In genomic region chr2:233342301-233342700, GRCh38 we compare ENCODE assay signal across 32 cellular contexts. TPM values are rescaled to one million over a fixed set of nuclear protein-coding genes. Genes with fewer than 3 reads are reported as not detected.
DNase-seq lines count a peak whose midpoint lies in the region; ATAC-seq and TF ChIP-seq lines count a peak whose summit lies in the region.
"Had no signal": no experiment of that assay in that cellular context is flagged by ENCODE, and none has a peak within 500 bp of the region (broad histone marks: within the 10 kb centered on the region; RNA-seq: fewer than 3 reads in every experiment).

No MANE protein-coding gene starts in this region.

- no peaks in the 10 kb centered on the region for H3K36me3 Mint-ChIP-seq in activated naive CD8-positive, alpha-beta T cell treated with anti-CD3 and anti-CD28 coated beads, Interleukin-2, amount 10 ng/mL, durations not matched to agents 7 days and 5 days
- H3K36me3 Mint-ChIP-seq in activated naive CD8-positive, alpha-beta T cell treated with anti-CD3 and anti-CD28 coated beads for 36 hours, result no peaks in the 10 kb centered on the region
- no peaks in the 10 kb centered on the region for H3K36me3 Mint-ChIP-seq in chondrocyte (ENCODE audit: low read depth)

- H3K27me3 ChIP-seq in MM.1S (replicated peaks; ENCODE audit: insufficient read depth, low read length) (no peaks in the 10 kb centered on the region), Peyer's patch (no peaks in the 10 kb centered on the region)
- H3K27me3 ChIP-seq: BE2C had no signal

- H3K4me1 ChIP-seq in MM.1S (ENCODE audit: low read length) (no peaks in the 10 kb centered on the region), Peyer's patch (no peaks in the 10 kb centered on the region)
- H3K4me1 ChIP-seq: HAP-1, SJSA1 had no signal

- ATAC-seq in activated naive CD8-positive, alpha-beta T cell treated with anti-CD3 and anti-CD28 coated beads, Interleukin-2, amount 10 ng/mL, durations not matched to agents 7 days and 5 days (ENCODE audit: low read depth), result no peak
- ATAC-seq: PC-3 had no signal

- no peaks in the 10 kb centered on the region for H3F3A ChIP-seq in MM.1S (ENCODE audit: insufficient read depth, low read length)

- H3K4me3 Mint-ChIP-seq in activated naive CD8-positive, alpha-beta T cell treated with anti-CD3 and anti-CD28 coated beads, Interleukin-2, amount 10 ng/mL, durations not matched to agents 7 days and 5 days, result no peak overlapping the region
- H3K4me3 Mint-ChIP-seq in activated naive CD8-positive, alpha-beta T cell treated with anti-CD3 and anti-CD28 coated beads for 36 hours, result no peak overlapping the region
- H3K4me3 Mint-ChIP-seq in chondrocyte (ENCODE audit: unreplicated experiment), result no peak overlapping the region
- H3K4me3 Mint-ChIP-seq: HFFc6 had no signal

- H3K36me3 ChIP-seq in MM.1S (replicated peaks; ENCODE audit: insufficient read depth, low read length) (no peaks in the 10 kb centered on the region), Peyer's patch (no peaks in the 10 kb centered on the region)
- H3K36me3 ChIP-seq: BE2C, HAP-1, SJSA1 had no signal

- peaks cover 6% of the 10 kb centered on the region for H3K27me3 Mint-ChIP-seq in activated naive CD8-positive, alpha-beta T cell treated with anti-CD3 and anti-CD28 coated beads, Interleukin-2, amount 10 ng/mL, durations not matched to agents 7 days and 5 days
- H3K27me3 Mint-ChIP-seq in activated naive CD8-positive, alpha-beta T cell treated with anti-CD3 and anti-CD28 coated beads for 36 hours, result no peaks in the 10 kb centered on the region
- peaks cover 6% of the 10 kb centered on the region for H3K27me3 Mint-ChIP-seq in chondrocyte (ENCODE audit: low read depth)

- H3K9me3 Mint-ChIP-seq in activated naive CD8-positive, alpha-beta T cell treated with anti-CD3 and anti-CD28 coated beads, Interleukin-2, amount 10 ng/mL, durations not matched to agents 7 days and 5 days, result no peaks in the 10 kb centered on the region
- no peaks in the 10 kb centered on the region for H3K9me3 Mint-ChIP-seq in activated naive CD8-positive, alpha-beta T cell treated with anti-CD3 and anti-CD28 coated beads for 36 hours
- no peaks in the 10 kb centered on the region for H3K9me3 Mint-ChIP-seq in chondrocyte (ENCODE audit: low read depth)
- H3K9me3 Mint-ChIP-seq: HFFc6 had no signal

- H3K27ac Mint-ChIP-seq in activated naive CD8-positive, alpha-beta T cell treated with anti-CD3 and anti-CD28 coated beads, Interleukin-2, amount 10 ng/mL, durations not matched to agents 7 days and 5 days, result no peak overlapping the region
- no peak overlapping the region for H3K27ac Mint-ChIP-seq in activated naive CD8-positive, alpha-beta T cell treated with anti-CD3 and anti-CD28 coated beads for 36 hours
- H3K27ac Mint-ChIP-seq in chondrocyte (ENCODE audit: unreplicated experiment), result no peak overlapping the region
- H3K27ac Mint-ChIP-seq: HFFc6 had no signal

- H3K9ac ChIP-seq in MM.1S (ENCODE audit: low read length), result no peak overlapping the region

- H3K79me2 ChIP-seq in MM.1S (ENCODE audit: low read length), result no peaks in the 10 kb centered on the region

- TF ChIP-seq CTCF in chondrocyte (IDR thresholded peaks at IDR 0.05), result no peak
- TF ChIP-seq CTCF in MM.1S (IDR thresholded peaks at IDR 0.05; ENCODE audit: low read length), result no peak
- TF ChIP-seq CTCF in Peyer's patch (IDR thresholded peaks at IDR 0.05), result no peak

- peaks cover 11% of the 10 kb centered on the region for H3K4me1 Mint-ChIP-seq in activated naive CD8-positive, alpha-beta T cell treated with anti-CD3 and anti-CD28 coated beads, Interleukin-2, amount 10 ng/mL, durations not matched to agents 7 days and 5 days
- peaks cover 12% of the 10 kb centered on the region for H3K4me1 Mint-ChIP-seq in activated naive CD8-positive, alpha-beta T cell treated with anti-CD3 and anti-CD28 coated beads for 36 hours
- H3K4me1 Mint-ChIP-seq in chondrocyte (ENCODE audit: low read depth), result no peaks in the 10 kb centered on the region

- no peaks in the 10 kb centered on the region for H3K9me2 ChIP-seq in MM.1S (replicated peaks; ENCODE audit: insufficient read depth, low read length)

- no peak for TF ChIP-seq POLR2A in Peyer's patch (IDR thresholded peaks at IDR 0.05)

- H3K4me3 ChIP-seq in MM.1S (ENCODE audit: low read length) (no peak overlapping the region), Peyer's patch (no peak overlapping the region)
- H3K4me3 ChIP-seq: HAP-1, SJSA1 had no signal

- H3K9me3 ChIP-seq in MM.1S (replicated peaks; ENCODE audit: insufficient read depth, low read length) (no peaks in the 10 kb centered on the region), Peyer's patch (no peaks in the 10 kb centered on the region)
- H3K9me3 ChIP-seq: BE2C, HAP-1, SJSA1 had no signal

- peak; percentile 3 for DNase-seq in activated naive CD8-positive, alpha-beta T cell treated with anti-CD3 and anti-CD28 coated beads, Interleukin-2, amount 10 ng/mL, durations not matched to agents 7 days and 5 days
- no peak for DNase-seq in activated naive CD8-positive, alpha-beta T cell treated with anti-CD3 and anti-CD28 coated beads for 36 hours
- DNase-seq in NCI-H524 treated with DMSO at 0.1 percent for 48 hours (lab: John Stamatoyannopoulos, UW) (peak; percentile 43), chondrocyte (ENCODE audit: low spot score) (peak; percentile 18), MM.1S (no peak), Peyer's patch (no peak)
- DNase-seq in activated CD4-positive, alpha-beta T cell treated with anti-CD3 and anti-CD28 coated beads for 4 hours, result no peak
- no peak for DNase-seq in stimulated activated CD4-positive, alpha-beta T cell treated with anti-CD3 and anti-CD28 coated beads, Interleukin-4, amount 100 ng/mL, for 4 hours
- DNase-seq: 8988T; ACHN; BE2C; DMS53; GOT3; HFFc6; KBM-7; NCI-H1105 treated with DMSO at 0.1 percent for 48 hours; NCI-H146; NCI-H2029; NCI-H2227 treated with DMSO at 0.1 percent for 48 hours; NCI-H510A; NCI-H748 treated with DMSO at 0.1 percent for 48 hours; NK-92 treated with Interleukin-12 subunit alpha and Interleukin-12 subunit beta, amount 100 ng/mL, for 24 hours; PC-3; Right ventricle myocardium superior; RPMI8226 had no signal

- H4K20me1 ChIP-seq in MM.1S (ENCODE audit: insufficient read depth, low read length), result no peaks in the 10 kb centered on the region

- H3K27ac ChIP-seq in MM.1S (ENCODE audit: low read length) (no peak overlapping the region), Peyer's patch (no peak overlapping the region)
- H3K27ac ChIP-seq: SJSA1 had no signal

- H3K4me2 ChIP-seq in MM.1S (ENCODE audit: low read depth, low read length), result no peak overlapping the region

- POLR2A ChIA-PET in activated naive CD8-positive, alpha-beta T cell treated with anti-CD3 and anti-CD28 coated beads, Interleukin-2, amount 10 ng/mL, durations not matched to agents 7 days and 5 days (lab: Charles Lee), result no interaction called here

- no peak overlapping the region for H2AFZ ChIP-seq in MM.1S (ENCODE audit: low read length)

RNA-seq across cellular contexts. Expression of gene DGKD, which starts 12.0 kb away (rescaled TPM):
- 100 to 1,000 TPM; 114 to 132 TPM for total RNA-seq in activated naive CD8-positive, alpha-beta T cell treated with anti-CD3 and anti-CD28 coated beads, Interleukin-2, amount 10 ng/mL, durations not matched to agents 7 days and 5 days
- 10 to 100 TPM; 63.2 to 76.0 TPM for total RNA-seq in activated naive CD8-positive, alpha-beta T cell treated with anti-CD3 and anti-CD28 coated beads for 36 hours
- total RNA-seq in chondrocyte (56.9 to 67.1 TPM (median 66.3 TPM) in 3 replicates), Peyer's patch (100 to 1,000 TPM in 2 of 4 donors, 10 to 100 TPM in 2; 67.7 to 195 (median 125) TPM)

RNA-seq across cellular contexts. Expression of gene SAG, which starts 34.7 kb away (rescaled TPM):
- under 1 TPM in 1 of 2 experiments, not detected in 1; 0.45 TPM for total RNA-seq in activated naive CD8-positive, alpha-beta T cell treated with anti-CD3 and anti-CD28 coated beads, Interleukin-2, amount 10 ng/mL, durations not matched to agents 7 days and 5 days
- under 1 TPM in 1 of 2 experiments, not detected in 1; 0.31 TPM for total RNA-seq in activated naive CD8-positive, alpha-beta T cell treated with anti-CD3 and anti-CD28 coated beads for 36 hours
- total RNA-seq in chondrocyte (not detected in 3 replicates), Peyer's patch (not detected)
- total RNA-seq: Daoy, G401, HFFc6, HT1080, LHCN-M2, MCF 10A, PC-3, Right ventricle myocardium superior, SJSA1 had no signal

Comparison
In these comparisons a context has a peak if more than half of its experiments do, and no peak if none do; other contexts are left out.
1. DNase-seq: peak in activated naive CD8-positive, alpha-beta T cell treated with anti-CD3 and anti-CD28 coated beads, Interleukin-2, amount 10 ng/mL, durations not matched to agents 7 days and 5 days (single experiment), NCI-H524 treated with DMSO at 0.1 percent for 48 hours (single experiment) and chondrocyte (single experiment); none in activated naive CD8-positive, alpha-beta T cell treated with anti-CD3 and anti-CD28 coated beads for 36 hours (single experiment), MM.1S (single experiment), activated CD4-positive, alpha-beta T cell treated with anti-CD3 and anti-CD28 coated beads for 4 hours (0 of 2), stimulated activated CD4-positive, alpha-beta T cell treated with anti-CD3 and anti-CD28 coated beads, Interleukin-4, amount 100 ng/mL, for 4 hours (0 of 2) and Peyer's patch (0 of 3).